16 cellular contexts compared by ENCODE assay signal in the genomic region with DNA sequence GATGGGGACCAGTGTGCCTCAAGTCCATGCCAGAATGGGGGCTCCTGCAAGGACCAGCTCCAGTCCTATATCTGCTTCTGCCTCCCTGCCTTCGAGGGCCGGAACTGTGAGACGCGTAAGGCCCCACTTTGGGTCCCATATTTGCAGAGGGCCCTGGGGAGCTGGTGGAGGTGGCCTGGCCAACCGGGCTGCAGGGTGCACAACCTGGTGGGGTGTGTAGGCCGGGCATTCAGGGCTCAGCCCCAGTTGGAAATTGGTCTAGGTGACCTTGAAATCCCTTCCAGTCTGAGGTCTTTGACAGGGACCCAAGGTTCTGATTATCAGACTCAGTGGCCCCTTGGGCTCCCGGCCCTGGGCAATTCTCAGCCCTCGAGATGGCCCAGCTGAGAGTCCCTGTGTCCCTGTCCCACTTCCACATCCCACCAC. TPM values are rescaled to one million over a fixed set of nuclear protein-coding genes. Genes with fewer than 3 reads are reported as not detected.
"Had no signal": no experiment of that assay in that cellular context is flagged by ENCODE, and none has a peak within 500 bp of the region (broad histone marks: within the 10 kb centered on the region; RNA-seq: fewer than 3 reads in every experiment).

No MANE protein-coding gene starts in this region.

- H3K27ac ChIP-seq: ascending aorta, esophagus squamous epithelium, pancreas had no signal

- H3K4me3 ChIP-seq: ascending aorta, esophagus squamous epithelium, pancreas, smooth muscle cell had no signal

- DNase-seq: activated CD4-positive, alpha-beta T cell treated with anti-CD3 and anti-CD28 coated beads for 48 hours; esophagus squamous epithelium; foreskin fibroblast; immature natural killer cell; left ventricle myocardium superior; T1000; trophoblast cell had no signal

- ATAC-seq: left ventricle myocardium superior; pancreas; stimulated activated memory B cell treated with anti-CD40 and anti-IgM and Interleukin-4, amounts not matched to agents 10 μg/mL and 1 μg/mL and 100 μg/mL, for 72 hours had no signal

- H3K9me3 ChIP-seq: ascending aorta, esophagus squamous epithelium, pancreas had no signal

- H3K36me3 ChIP-seq: ascending aorta, esophagus squamous epithelium, pancreas had no signal

RNA-seq across cellular contexts. Expression of gene F7, which starts 8.3 kb away (rescaled TPM):
- total RNA-seq: bronchial epithelial cell, esophagus squamous epithelium, left ventricle myocardium superior, myocyte, SK-MEL-5 had no signal

RNA-seq across cellular contexts. Expression of gene F10, which starts 8.7 kb away (rescaled TPM):
- total RNA-seq: SK-MEL-5 had no signal

RNA-seq across cellular contexts. Expression of gene PROZ, which starts 44.6 kb away (rescaled TPM):
- total RNA-seq: ascending aorta, bronchial epithelial cell, esophagus squamous epithelium, left ventricle myocardium superior, myocyte, neural crest cell, pancreas, SK-MEL-5, smooth muscle cell, subcutaneous adipose tissue had no signal
